In the genomic region with DNA sequence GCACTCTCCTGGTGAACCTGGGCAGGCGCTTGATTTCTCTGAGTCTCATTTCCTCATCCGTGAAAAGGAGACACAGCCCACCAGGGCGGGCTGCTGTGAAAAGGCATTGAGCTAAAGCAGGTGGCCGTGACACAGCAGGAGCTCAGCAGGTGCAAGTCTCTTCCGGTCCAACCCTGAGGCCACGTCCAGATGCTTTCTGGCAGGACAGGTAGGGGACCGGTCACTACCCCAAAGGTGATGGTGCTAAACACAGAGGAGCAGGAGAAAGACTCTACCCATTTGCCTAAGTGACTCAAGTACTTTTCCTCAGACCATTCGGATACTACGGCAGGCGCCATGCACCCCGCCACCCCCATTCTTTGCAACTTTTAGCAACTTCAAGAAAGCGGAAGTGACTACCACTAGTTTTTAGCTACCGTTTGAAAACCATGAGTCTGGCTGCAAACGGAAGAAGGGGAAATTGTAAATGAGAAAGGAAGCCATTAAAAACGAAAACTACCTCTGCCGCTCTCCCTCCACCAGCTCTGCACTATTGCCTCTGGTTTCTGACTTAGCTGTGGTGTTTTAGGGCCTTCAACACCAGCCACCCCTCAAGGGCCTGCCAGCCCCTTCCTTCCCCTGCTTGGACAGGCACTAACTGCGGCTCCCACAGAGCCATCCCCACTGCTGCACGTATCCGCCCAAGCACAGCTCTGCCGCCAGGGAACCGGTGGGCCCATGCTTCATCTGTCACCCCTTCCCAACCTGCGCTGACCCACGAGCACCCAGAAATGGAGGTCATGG, we compare ENCODE assay signal across 8 cellular contexts. TPM values are rescaled to one million over a fixed set of nuclear protein-coding genes. Genes with fewer than 3 reads are reported as not detected.
DNase-seq lines count a peak whose midpoint lies in the region; ATAC-seq and TF ChIP-seq lines count a peak whose summit lies in the region.

No MANE protein-coding gene starts in this region.

- DNase-seq in GF-D8 (lab: John Stamatoyannopoulos, UW) (peak; percentile 91), NCI-H748 (lab: John Stamatoyannopoulos, UW; ENCODE audit: unreplicated experiment) (peak; percentile 91), activated T-cell treated with anti-CD3 and anti-CD28 coated beads for 48 hours (ENCODE audit: low read depth) (peak; percentile 48), omental fat pad (ENCODE audit: low spot score) (no peak)

- no peaks in the 10 kb centered on the region for H3K27me3 ChIP-seq in layer of hippocampus (ENCODE audit: control insufficient read depth, insufficient read depth, low read length)
- H3K27me3 ChIP-seq in subcutaneous abdominal adipose tissue (ENCODE audit: control insufficient read depth in 5 of 5, insufficient read depth in 4 of 5, low read length in 5 of 5), result no peaks in the 10 kb centered on the region

- H3K4me1 ChIP-seq in subcutaneous abdominal adipose tissue (ENCODE audit: control insufficient read depth in 5 of 5, insufficient read depth in 5 of 5, low read length in 5 of 5), result peaks cover 17 to 74% (median 63%) of the 10 kb centered on the region in 5 donors

- TF ChIP-seq CTCF in omental fat pad (IDR thresholded peaks at IDR 0.05), result no peak

- ATAC-seq in GM21717 (IDR thresholded peaks at IDR 0.05; ENCODE audit: unreplicated experiment) (peak; percentile 25), omental fat pad (ENCODE audit: low FRiP score) (no peak), HG03139 (IDR thresholded peaks at IDR 0.05; ENCODE audit: unreplicated experiment) (no peak)

- peak overlapping the region in 4 of 5 donors; percentile 63 to 79 (median 66) for H3K9ac ChIP-seq in subcutaneous abdominal adipose tissue (ENCODE audit: low read length in 5 of 5)

- peaks cover 0 to 6% (median 0%) of the 10 kb centered on the region in 5 donors for H3K36me3 ChIP-seq in subcutaneous abdominal adipose tissue (ENCODE audit: control insufficient read depth in 5 of 5, insufficient read depth in 5 of 5, low read length in 5 of 5)

- H3K4me3 ChIP-seq in subcutaneous abdominal adipose tissue (ENCODE audit: low read depth in 1 of 5, low read length in 5 of 5), result peak overlapping the region; percentile 33 to 57 (median 54)

- H3K27ac ChIP-seq in layer of hippocampus (ENCODE audit: low read depth, low read length) (peak overlapping the region; percentile 52), subcutaneous abdominal adipose tissue (ENCODE audit: low read depth, low read length) (peak overlapping the region; percentile 24)

- H3K9me3 ChIP-seq in subcutaneous abdominal adipose tissue (ENCODE audit: control insufficient read depth in 5 of 5, low read length in 5 of 5), result no peaks in the 10 kb centered on the region

RNA-seq across cellular contexts. Expression of gene PPP6R1, which starts 4.8 kb away (rescaled TPM):
- total RNA-seq in omental fat pad, result 10 to 100 TPM; 27.8 to 43.6 (median 35.5) TPM

RNA-seq across cellular contexts. Expression of gene TMEM86B, which starts 25.5 kb away (rescaled TPM):
- 1 to 10 TPM in 3 of 4 donors, under 1 TPM in 1; 0.65 to 3.5 (median 2.5) TPM for total RNA-seq in omental fat pad

RNA-seq across cellular contexts. Expression of gene HSPBP1, which starts 25.9 kb away (rescaled TPM):
- 10 to 100 TPM; 19.5 to 25.9 (median 21.2) TPM for total RNA-seq in omental fat pad

RNA-seq across cellular contexts. Expression of gene BRSK1, which starts 29.8 kb away (rescaled TPM):
- total RNA-seq in omental fat pad, result 1 to 10 TPM in 1 of 4 donors, under 1 TPM in 1, not detected in 2; 0.19 to 2.1 TPM

RNA-seq across cellular contexts. Expression of gene PTPRH, which starts 44.7 kb away (rescaled TPM):
- total RNA-seq in omental fat pad, result 1 to 10 TPM; 1.4 to 9.8 (median 5.5) TPM
